ENCODE assay signal across 1 cellular context in genomic region chr6:85460154-85460950, GRCh38.
TF ChIP-seq lines count a peak whose summit lies in the region.

No MANE protein-coding gene starts in this region.

TF ChIP-seq in GM12878, 131 proteins besides CTCF, POLR2A, EP300 and RAD21 (continued from another document):
- no peak for TF ChIP-seq CEBPZ (IDR thresholded peaks at IDR 0.05; ENCODE audit: low read depth, low read length)
- TF ChIP-seq CBX5 (IDR thresholded peaks at IDR 0.05; ENCODE audit: low read depth), result no peak
- TF ChIP-seq RAD51 (IDR thresholded peaks at IDR 0.05), result no peak; the same call in 1 of the 2 replicates
- TF ChIP-seq RUNX3 (IDR thresholded peaks at IDR 0.05; ENCODE audit: low read length), result peak; percentile 7; the same call in 1 of the 2 replicates
- TF ChIP-seq NR2F1 (conservative IDR thresholded peaks at IDR 0.05), result peak; percentile 81
- no peak for TF ChIP-seq GABPA (IDR thresholded peaks at IDR 0.05; ENCODE audit: low read depth)
- no peak for TF ChIP-seq POU2F2 (IDR thresholded peaks at IDR 0.05; ENCODE audit: borderline replicate concordance, low read depth, low read length)
- no peak for TF ChIP-seq YY1 (IDR thresholded peaks at IDR 0.05; ENCODE audit: low read depth, low read length)
- TF ChIP-seq ZNF24 (IDR thresholded peaks at IDR 0.05), result no peak
- peak; percentile 76 for TF ChIP-seq ZNF687 (IDR thresholded peaks at IDR 0.05)
- TF ChIP-seq TCF12 (IDR thresholded peaks at IDR 0.05; ENCODE audit: low read depth, low read length), result no peak
TF ChIP-seq in GM12878: peak in this region for 7.
